Comparison of ENCODE assay signal across 9 cellular contexts in the genomic region with DNA sequence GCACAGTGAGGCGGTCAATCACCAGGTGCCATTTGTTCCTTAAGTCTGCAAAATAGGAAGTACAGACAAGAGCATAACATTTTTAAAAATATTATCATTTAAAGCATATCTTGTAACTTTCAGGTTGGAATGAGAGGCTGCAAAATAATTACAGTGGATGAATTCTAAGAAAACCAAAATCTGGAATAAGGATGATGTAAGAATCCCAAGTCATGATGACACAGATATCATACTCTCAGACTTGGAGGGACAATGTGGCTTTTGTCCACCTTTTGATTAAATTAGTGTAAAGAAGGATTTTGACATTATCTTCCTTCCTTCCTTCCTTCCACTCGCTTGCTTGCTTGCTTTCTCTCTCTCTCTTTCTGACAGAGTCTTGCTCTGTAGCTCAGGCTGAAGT.
"Had no signal": no experiment of that assay in that cellular context is flagged by ENCODE, and none has a peak within 500 bp of the region (broad histone marks: within the 10 kb centered on the region; RNA-seq: fewer than 3 reads in every experiment).

No MANE protein-coding gene starts in this region.

- H3K27ac ChIP-seq: GM23248, HL-60, KMS-11 had no signal

- H3K9me3 ChIP-seq: HAP-1 had no signal

- ATAC-seq: HCT116 had no signal

- H3K9ac ChIP-seq: GM23248, KMS-11 had no signal

- H2AFZ ChIP-seq: GM23248 had no signal

- H3K4me1 ChIP-seq: HAP-1 had no signal

- DNase-seq: GM23248, GOT3, H7, IMR-90, KBM-7 had no signal

- H3K4me2 ChIP-seq: KMS-11 had no signal

- H3K4me3 ChIP-seq: GM23248, HAP-1 had no signal

- H3K36me3 ChIP-seq: HAP-1 had no signal
